In genomic region chr4:88172987-88173386, GRCh38 we compare ENCODE assay signal across 28 cellular contexts. TPM values are rescaled to one million over a fixed set of nuclear protein-coding genes. Genes with fewer than 3 reads are reported as not detected.
"Had no signal": no experiment of that assay in that cellular context is flagged by ENCODE, and none has a peak within 500 bp of the region (broad histone marks: within the 10 kb centered on the region; RNA-seq: fewer than 3 reads in every experiment).

No MANE protein-coding gene starts in this region.

- H2AFZ ChIP-seq: hepatocyte had no signal

- H3K27me3 Mint-ChIP-seq: stimulated activated naive B cell treated with anti-CD40 and anti-IgM and Interleukin-4, amounts not matched to agents 10 μg/mL and 1 μg/mL and 100 μg/mL, for 72 hours had no signal

- H3K4me2 ChIP-seq: hepatocyte had no signal

- H3K79me2 ChIP-seq: hepatocyte had no signal

- FAIRE-seq: pancreas, small intestine had no signal

- H3K4me1 Mint-ChIP-seq: naive thymus-derived CD4-positive, alpha-beta T cell had no signal

- H3K9me3 Mint-ChIP-seq: natural killer cell treated with Interleukin-12 subunit alpha and Interleukin-12 subunit beta and Interleukin-15 and Interleukin-18, amount 100 ng/mL, for 72 hours; stimulated activated naive B cell treated with anti-CD40 and anti-IgM and Interleukin-4, amounts not matched to agents 10 μg/mL and 1 μg/mL and 100 μg/mL, for 72 hours had no signal

- H3K4me3 Mint-ChIP-seq: mesothelial cell of epicardium; naive thymus-derived CD4-positive, alpha-beta T cell; natural killer cell treated with Interleukin-12 subunit alpha and Interleukin-12 subunit beta and Interleukin-15 and Interleukin-18, amount 100 ng/mL, for 72 hours; stimulated activated naive B cell treated with anti-CD40 and anti-IgM and Interleukin-4, amounts not matched to agents 10 μg/mL and 1 μg/mL and 100 μg/mL, for 72 hours had no signal

- H3K36me3 Mint-ChIP-seq: mesothelial cell of epicardium; naive thymus-derived CD4-positive, alpha-beta T cell; natural killer cell treated with Interleukin-12 subunit alpha and Interleukin-12 subunit beta and Interleukin-15 and Interleukin-18, amount 100 ng/mL, for 72 hours; stimulated activated naive B cell treated with anti-CD40 and anti-IgM and Interleukin-4, amounts not matched to agents 10 μg/mL and 1 μg/mL and 100 μg/mL, for 72 hours had no signal

- H3K4me1 ChIP-seq: left ventricle myocardium inferior, pancreas, prostate gland, sigmoid colon, testis had no signal

- H3K27ac ChIP-seq: hepatocyte, left ventricle myocardium inferior, pancreas, prostate gland, sigmoid colon, stomach, testis, thyroid gland, transverse colon, upper lobe of left lung, vagina had no signal

- ATAC-seq: naive thymus-derived CD4-positive, alpha-beta T cell; natural killer cell treated with Interleukin-12 subunit alpha and Interleukin-12 subunit beta and Interleukin-15 and Interleukin-18, amount 100 ng/mL, for 72 hours; pancreas; right cardiac atrium; stimulated activated naive B cell treated with anti-CD40 and anti-IgM and Interleukin-4, amounts not matched to agents 10 μg/mL and 1 μg/mL and 100 μg/mL, for 72 hours; stimulated activated naive CD8-positive, alpha-beta T cell treated with anti-CD3 and anti-CD28 coated beads, Interleukin-15, Interleukin-2, amounts not matched to agents 100 U/mL and 50 U/mL, for 24 hours had no signal

- DNase-seq: islet precursor cell; left ventricle myocardium inferior; naive thymus-derived CD4-positive, alpha-beta T cell; nucleus accumbens; pancreas; posterior cingulate gyrus; retina; right cardiac atrium; sigmoid colon; small intestine; stimulated activated CD4-positive, alpha-beta T cell treated with anti-CD3 and anti-CD28 coated beads, Interleukin-1b, Interleukin-23, amount 100 ng/mL, for 48 hours; stimulated activated CD4-positive, alpha-beta T cell treated with anti-CD3 and anti-CD28 coated beads, Interleukin-2, amount 100 ng/mL, for 48 hours; stimulated activated CD4-positive, alpha-beta T cell treated with anti-CD3 and anti-CD28 coated beads, Interleukin-4, amount 100 ng/mL, for 4 hours; stimulated activated CD8-positive, alpha-beta memory T cell treated with anti-CD3 and anti-CD28 coated beads, Interleukin-4, amount 100 ng/mL, for 48 hours; stimulated activated naive B cell treated with anti-CD40 and anti-IgM and Interleukin-4, amounts not matched to agents 10 μg/mL and 1 μg/mL and 100 μg/mL, for 72 hours; stimulated activated naive CD8-positive, alpha-beta T cell treated with anti-CD3 and anti-CD28 coated beads, Interleukin-15, Interleukin-2, amounts not matched to agents 100 U/mL and 50 U/mL, for 24 hours; stomach; testis; thyroid gland; transverse colon; upper lobe of left lung had no signal

- H3K36me3 ChIP-seq: left ventricle myocardium inferior, pancreas, prostate gland, sigmoid colon, stomach, thyroid gland, transverse colon, upper lobe of left lung, vagina had no signal

- H3K4me3 ChIP-seq: hepatocyte, left ventricle myocardium inferior, lung, pancreas, prostate gland, sigmoid colon, stomach, testis, thyroid gland, transverse colon, upper lobe of left lung, vagina had no signal

- H3K9me3 ChIP-seq: left ventricle myocardium inferior, pancreas, prostate gland, sigmoid colon, stomach, testis, thyroid gland, transverse colon, upper lobe of left lung, vagina had no signal

- H3K27ac Mint-ChIP-seq: mesothelial cell of epicardium; naive thymus-derived CD4-positive, alpha-beta T cell; natural killer cell treated with Interleukin-12 subunit alpha and Interleukin-12 subunit beta and Interleukin-15 and Interleukin-18, amount 100 ng/mL, for 72 hours; stimulated activated naive B cell treated with anti-CD40 and anti-IgM and Interleukin-4, amounts not matched to agents 10 μg/mL and 1 μg/mL and 100 μg/mL, for 72 hours had no signal

- H3K27me3 ChIP-seq: hepatocyte, pancreas, sigmoid colon, stomach, testis, thyroid gland, transverse colon, upper lobe of left lung, vagina had no signal

RNA-seq across cellular contexts. Expression of gene ABCG2, which starts 14.5 kb away (rescaled TPM):
- polyA plus RNA-seq: neural cell had no signal
